In genomic region chr9:34796924-34797323, GRCh38 we compare ENCODE assay signal across 27 cellular contexts.
DNase-seq lines count a peak whose midpoint lies in the region; ATAC-seq and TF ChIP-seq lines count a peak whose summit lies in the region.
"Had no signal": no experiment of that assay in that cellular context is flagged by ENCODE, and none has a peak within 500 bp of the region (broad histone marks: within the 10 kb centered on the region; RNA-seq: fewer than 3 reads in every experiment).

No MANE protein-coding gene starts in this region.

- no CpG with 5 or more reads among the region's 7 CpGs for WGBS in mesendoderm (ENCODE audit: extremely low coverage, insufficient coverage, low lambda C conversion rate)

- POLR2A ChIA-PET in Panc1 (lab: Charles Lee): no interaction called here

- no peak overlapping the region for H2BK5ac ChIP-seq in mesendoderm (ENCODE audit: low read length)

- no TSS peak for BruUV-seq in Panc1 (replicated peaks; lab: Mats Ljungman, UMichigan)

- in situ Hi-C loops in Panc1 (cut with HindIII; ENCODE audit: low pct_unique_long_range_greater_than_20kb, low sequenced_read_pairs): no loop called here

- H3K18ac ChIP-seq in mesendoderm (ENCODE audit: low read length): no peak overlapping the region

- H3K4me2 ChIP-seq in mesendoderm (ENCODE audit: low read length): no peak overlapping the region
- H3K4me2 ChIP-seq: smooth muscle cell had no signal

- no peak overlapping the region for H3K27ac ChIP-seq in Panc1 (ENCODE audit: low read length)
- H3K27ac ChIP-seq in mesendoderm (ENCODE audit: low read depth, low read length): no peak overlapping the region
- H3K27ac ChIP-seq: 22Rv1, body of pancreas, esophagus squamous epithelium, gastrocnemius medialis, SK-N-MC, WERI-Rb-1 had no signal

- ATAC-seq in Panc1: peak; percentile 68
- no peak for ATAC-seq in GM18867 (IDR thresholded peaks at IDR 0.05; ENCODE audit: unreplicated experiment)
- ATAC-seq: body of pancreas; CD8-positive, alpha-beta T cell; effector memory CD8-positive, alpha-beta T cell; gastrocnemius medialis had no signal

- no peak overlapping the region for H2BK15ac ChIP-seq in mesendoderm (replicated peaks; ENCODE audit: low read depth)

- H4K8ac ChIP-seq in mesendoderm (ENCODE audit: low read depth, low read length): no peak overlapping the region

- no peaks in the 10 kb centered on the region for H3K9me3 ChIP-seq in Panc1 (ENCODE audit: control insufficient read depth, insufficient read depth, low read depth, low read length)
- H3K9me3 ChIP-seq: body of pancreas, esophagus squamous epithelium, gastrocnemius medialis had no signal

- H3K4me3 ChIP-seq in NB4 (ENCODE audit: low read depth, low read length): no peak overlapping the region
- H3K4me3 ChIP-seq in Panc1 (ENCODE audit: low read depth in 2 of 2, low read length in 2 of 2): no peak overlapping the region
- no peak overlapping the region for H3K4me3 ChIP-seq in mesendoderm (ENCODE audit: low read length)
- H3K4me3 ChIP-seq: body of pancreas, esophagus squamous epithelium, gastrocnemius medialis, SK-N-MC, smooth muscle cell had no signal

- peak; percentile 17 for DNase-seq in DMS 273 (lab: John Stamatoyannopoulos, UW; ENCODE audit: unreplicated experiment)
- no peak for DNase-seq in DMS 273 treated with DMSO at 0.1 percent for 48 hours (lab: John Stamatoyannopoulos, UW)
- peak; percentile 75 for DNase-seq in NB4 (ENCODE audit: low read depth)
- DNase-seq in Panc1 (ENCODE audit: low read depth, low spot score): no peak
- peak; percentile 16 for DNase-seq in mesendoderm
- DNase-seq in KG1 (lab: John Stamatoyannopoulos, UW): no peak
- DNase-seq in middle frontal gyrus (ENCODE audit: extremely low spot score, low spot score): no peak
- DNase-seq: activated CD4-positive, alpha-beta T cell treated with anti-CD3 and anti-CD28 coated beads, Interleukin-2, amount 50 U/mL, for 1 hour; activated CD8-positive, alpha-beta memory T cell treated with anti-CD3 and anti-CD28 coated beads, Interleukin-2, amount 50 U/mL, for 4 hours; activated effector memory CD4-positive, alpha-beta T cell treated with anti-CD3 and anti-CD28 coated beads, Interleukin-2, amount 50 U/mL, for 16 hours; body of pancreas; CD8-positive, alpha-beta T cell; DMS79; effector memory CD8-positive, alpha-beta T cell; esophagus squamous epithelium; gastrocnemius medialis; HFFc6; mammary epithelial cell; naive B cell; NCI-H1417 treated with DMSO at 0.1 percent for 48 hours; NCI-H774; stimulated activated naive CD4-positive, alpha-beta T cell; WERI-Rb-1 had no signal

- CTCF ChIA-PET in Panc1 (lab: Charles Lee): no interaction called here

- no peak overlapping the region for H3K56ac ChIP-seq in mesendoderm (ENCODE audit: low read length)

- H3K4me1 ChIP-seq in Panc1 (ENCODE audit: control insufficient read depth, insufficient read depth, low read length) (no peaks in the 10 kb centered on the region; the same call in 1 of the 2 replicates), mesendoderm (ENCODE audit: control insufficient read depth, low read depth, low read length) (no peaks in the 10 kb centered on the region)
- H3K4me1 ChIP-seq: body of pancreas, esophagus squamous epithelium, gastrocnemius medialis had no signal

- H3K23ac ChIP-seq in mesendoderm (ENCODE audit: low read length): no peak overlapping the region

- no peak overlapping the region for H3K4ac ChIP-seq in mesendoderm (ENCODE audit: low read depth, low read length)

- no peak for TF ChIP-seq POLR2A in NB4 (IDR thresholded peaks at IDR 0.05; ENCODE audit: extremely low read depth, insufficient read length)

- no peak for TF ChIP-seq CTCF in NB4 (IDR thresholded peaks at IDR 0.05; ENCODE audit: low read depth, low read length)
- no peak for TF ChIP-seq CTCF in Panc1 (IDR thresholded peaks at IDR 0.05)

- intact Hi-C loops in Panc1 (cut with micrococcal nuclease; ENCODE audit: unreplicated experiment): no loop called here

- no peak overlapping the region for H4K5ac ChIP-seq in mesendoderm (ENCODE audit: low read length)

- H3K79me1 ChIP-seq in mesendoderm (ENCODE audit: low read length): no peaks in the 10 kb centered on the region

- no peaks in the 10 kb centered on the region for H3K36me3 ChIP-seq in Panc1 (ENCODE audit: control insufficient read depth, insufficient read depth, low read length)
- H3K36me3 ChIP-seq in mesendoderm (ENCODE audit: control insufficient read depth, insufficient read depth, low read length): no peaks in the 10 kb centered on the region
- H3K36me3 ChIP-seq: esophagus squamous epithelium, gastrocnemius medialis, WERI-Rb-1 had no signal

- H2AK5ac ChIP-seq in mesendoderm (ENCODE audit: low read length): no peak overlapping the region

- no peak overlapping the region for H3K9ac ChIP-seq in mesendoderm (ENCODE audit: low read length)

- no peak overlapping the region for H2BK120ac ChIP-seq in mesendoderm (ENCODE audit: low read depth, low read length)

- H3K27me3 ChIP-seq in Panc1 (ENCODE audit: control insufficient read depth, insufficient read depth, low read length) (peaks cover 25% of the 10 kb centered on the region), mesendoderm (ENCODE audit: insufficient read depth, low read length, poor library complexity) (no peaks in the 10 kb centered on the region)
- H3K27me3 ChIP-seq: body of pancreas had no signal

- H3K79me2 ChIP-seq in mesendoderm (ENCODE audit: control insufficient read depth, insufficient read depth, low read length): no peaks in the 10 kb centered on the region

Comparison
In these comparisons a context has a peak if more than half of its experiments do, and no peak if none do; other contexts are left out.
1. DNase-seq: peak in DMS 273 (single experiment), NB4 (single experiment) and mesendoderm (single experiment); none in DMS 273 treated with DMSO at 0.1 percent for 48 hours (single experiment), Panc1 (single experiment), KG1 (single experiment) and middle frontal gyrus (single experiment).